18 cellular contexts compared by ENCODE assay signal in the genomic region with DNA sequence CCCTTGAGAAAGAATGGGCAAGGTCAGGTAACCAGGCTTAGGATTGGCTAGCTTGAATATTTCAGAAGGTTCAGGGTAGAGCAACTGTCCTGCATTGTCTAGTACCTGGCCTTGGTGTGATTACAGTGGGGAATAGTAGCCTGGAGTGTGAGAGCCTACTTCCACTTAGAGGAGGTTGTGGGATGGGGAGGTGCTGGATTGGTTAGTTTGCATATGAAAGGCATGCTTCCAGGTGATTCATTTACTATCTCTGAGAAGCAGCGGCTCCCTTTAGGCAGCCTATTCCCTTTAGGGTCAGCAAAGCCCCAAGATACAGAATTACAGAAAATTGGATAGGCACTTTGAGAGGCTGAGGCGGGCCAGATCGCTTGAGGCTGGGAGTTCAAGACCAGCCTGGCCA. TPM values are rescaled to one million over a fixed set of nuclear protein-coding genes. Genes with fewer than 3 reads are reported as not detected.
DNase-seq lines count a peak whose midpoint lies in the region; ATAC-seq and TF ChIP-seq lines count a peak whose summit lies in the region.
"Had no signal": no experiment of that assay in that cellular context is flagged by ENCODE, and none has a peak within 500 bp of the region (broad histone marks: within the 10 kb centered on the region; RNA-seq: fewer than 3 reads in every experiment).

No MANE protein-coding gene starts in this region.

- H3K27ac Mint-ChIP-seq in GM23338, result no peak overlapping the region
- no peak overlapping the region for H3K27ac Mint-ChIP-seq in endodermal cell

- no peak overlapping the region for H3K4me3 ChIP-seq in GM23338
- no peak overlapping the region for H3K4me3 ChIP-seq in endodermal cell (ENCODE audit: low read length)
- H3K4me3 ChIP-seq in colonic mucosa, result no peak overlapping the region
- H3K4me3 ChIP-seq: HAP-1 had no signal

- 0 out of 2 replicates have a peak overlapping the region, but pooled peaks have one; percentile 1 for H2AFZ ChIP-seq in GM23338

- no peak for TF ChIP-seq CTCF in GM23338 (conservative IDR thresholded peaks at IDR 0.05; ENCODE audit: low read depth in 2 of 2)
- TF ChIP-seq CTCF in endodermal cell (conservative IDR thresholded peaks at IDR 0.05), result no peak
- no peak for TF ChIP-seq CTCF in colonic mucosa (IDR thresholded peaks at IDR 0.05)

- H3K27ac ChIP-seq in GM23338 (ENCODE audit: low read depth) (no peak overlapping the region), endodermal cell (ENCODE audit: low read depth, low read length) (no peak overlapping the region), colonic mucosa (no peak overlapping the region)
- H3K27ac ChIP-seq: C4-2B had no signal

- ATAC-seq in GM23338 (peak; percentile 95), HG02970 (IDR thresholded peaks at IDR 0.05; ENCODE audit: low FRiP score, unreplicated experiment) (no peak)
- ATAC-seq: PC-3 had no signal

- H3K4me1 Mint-ChIP-seq in GM23338, result peaks cover 32% of the 10 kb centered on the region
- H3K4me1 Mint-ChIP-seq in endodermal cell, result peaks cover 52% of the 10 kb centered on the region

- no peaks in the 10 kb centered on the region for H3F3A ChIP-seq in GM23338 (replicated peaks; ENCODE audit: low read depth)

- H3K4me3 Mint-ChIP-seq in GM23338, result no peak overlapping the region
- no peak overlapping the region for H3K4me3 Mint-ChIP-seq in endodermal cell

- peaks cover 3% of the 10 kb centered on the region; the same call in 1 of the 2 replicates for H3K9me2 ChIP-seq in GM23338 (ENCODE audit: insufficient read depth)

- H3K27me3 ChIP-seq in GM23338 (ENCODE audit: insufficient read depth) (no peaks in the 10 kb centered on the region), endodermal cell (ENCODE audit: control insufficient read depth, insufficient read depth, low read length, poor library complexity, severe bottlenecking) (no peaks in the 10 kb centered on the region), colonic mucosa (no peaks in the 10 kb centered on the region)

- no peaks in the 10 kb centered on the region for H3K9me3 ChIP-seq in endodermal cell (ENCODE audit: control insufficient read depth, low read length)
- no peaks in the 10 kb centered on the region for H3K9me3 ChIP-seq in colonic mucosa
- H3K9me3 ChIP-seq: HAP-1 had no signal

- no peak overlapping the region for H3K9ac ChIP-seq in endodermal cell (ENCODE audit: extremely low read depth, low read length, poor library complexity, severe bottlenecking)
- no peak overlapping the region for H3K9ac ChIP-seq in colonic mucosa (ENCODE audit: low read depth in 2 of 2, low read length in 2 of 2)

- H4K20me1 ChIP-seq in GM23338 (replicated peaks; ENCODE audit: insufficient read depth), result no peaks in the 10 kb centered on the region

- H3K4me1 ChIP-seq in GM23338 (ENCODE audit: insufficient read depth), result peaks cover 21% of the 10 kb centered on the region
- no peaks in the 10 kb centered on the region for H3K4me1 ChIP-seq in endodermal cell (ENCODE audit: control insufficient read depth, insufficient read depth, low read length)
- no peaks in the 10 kb centered on the region for H3K4me1 ChIP-seq in colonic mucosa
- H3K4me1 ChIP-seq: HAP-1 had no signal

- no peak overlapping the region for H3K4me2 ChIP-seq in GM23338

- H3K79me2 ChIP-seq in GM23338 (replicated peaks; ENCODE audit: insufficient read depth), result no peaks in the 10 kb centered on the region

- no peaks in the 10 kb centered on the region for H3K27me3 Mint-ChIP-seq in GM23338 (ENCODE audit: insufficient read depth, low read depth, poor library complexity)
- H3K27me3 Mint-ChIP-seq in endodermal cell (ENCODE audit: insufficient read depth), result peaks cover 5% of the 10 kb centered on the region

- no peaks in the 10 kb centered on the region for H3K9me3 Mint-ChIP-seq in GM23338
- no peaks in the 10 kb centered on the region for H3K9me3 Mint-ChIP-seq in endodermal cell

- H3K36me3 Mint-ChIP-seq in GM23338 (ENCODE audit: low read depth) (peaks cover under 1% of the 10 kb centered on the region; the same call in 1 of the 3 replicates), endodermal cell (ENCODE audit: low read depth) (peaks cover 1% of the 10 kb centered on the region)

- no peaks in the 10 kb centered on the region for H3K36me3 ChIP-seq in GM23338 (ENCODE audit: insufficient read depth)
- H3K36me3 ChIP-seq in endodermal cell (ENCODE audit: control insufficient read depth, insufficient read depth, low read length), result no peaks in the 10 kb centered on the region
- H3K36me3 ChIP-seq in colonic mucosa, result no peaks in the 10 kb centered on the region
- H3K36me3 ChIP-seq: HAP-1 had no signal

- 33 to 70% methylated on average over 1 to 3 of the region's 3 CpGs for WGBS in endodermal cell (ENCODE audit: insufficient coverage in 1 of 2, insufficient read length in 1 of 2), 2 experiments

- intact Hi-C loops in colonic mucosa (cut with DNase I), result no loop called here

- peak; percentile 17 for DNase-seq in COLO668 (lab: John Stamatoyannopoulos, UW; ENCODE audit: unreplicated experiment)
- peak; percentile 82 for DNase-seq in GM23338 (ENCODE audit: low spot score)
- DNase-seq in NCI-H526 treated with DMSO at 0.1 percent for 48 hours (lab: John Stamatoyannopoulos, UW), result peak; percentile 64
- peak; percentile 72 for DNase-seq in endodermal cell
- DNase-seq in colonic mucosa, result no peak
- no peak for DNase-seq in stimulated activated naive CD4-positive, alpha-beta T cell (lab: John Stamatoyannopoulos, UW)
- DNase-seq in midbrain (lab: John Stamatoyannopoulos, UW), result no peak
- DNase-seq: COR-L47, KBM-7, MV-4-11, NCI-H2081 treated with DMSO at 0.1 percent for 48 hours, NCI-H524, PC-3, SW 1271 had no signal

TF ChIP-seq in GM23338, 12 proteins besides CTCF, POLR2A, EP300 and RAD21 (continues in another document):
- TF ChIP-seq CREB1 (CRISPR knock-in tag; IDR thresholded peaks at IDR 0.05; ENCODE audit: low read depth) (no peak), STAT1 (IDR thresholded peaks at IDR 0.05; ENCODE audit: unreplicated experiment) (no peak)
- TF ChIP-seq, protein P1, sequence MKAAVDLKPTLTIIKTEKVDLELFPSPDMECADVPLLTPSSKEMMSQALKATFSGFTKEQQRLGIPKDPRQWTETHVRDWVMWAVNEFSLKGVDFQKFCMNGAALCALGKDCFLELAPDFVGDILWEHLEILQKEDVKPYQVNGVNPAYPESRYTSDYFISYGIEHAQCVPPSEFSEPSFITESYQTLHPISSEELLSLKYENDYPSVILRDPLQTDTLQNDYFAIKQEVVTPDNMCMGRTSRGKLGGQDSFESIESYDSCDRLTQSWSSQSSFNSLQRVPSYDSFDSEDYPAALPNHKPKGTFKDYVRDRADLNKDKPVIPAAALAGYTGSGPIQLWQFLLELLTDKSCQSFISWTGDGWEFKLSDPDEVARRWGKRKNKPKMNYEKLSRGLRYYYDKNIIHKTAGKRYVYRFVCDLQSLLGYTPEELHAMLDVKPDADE (IDR thresholded peaks at IDR 0.05), result no peak

RNA-seq across cellular contexts. Expression of a gene that starts 25.0 kb away (rescaled TPM):
- not detected in 2 replicates for total RNA-seq in GM23338 (2014; rRNA removed; shearing (Covaris generic))
- not detected in 2 replicates for polyA plus RNA-seq in GM23338 (2016; fragmentation: Nextera tagmentation; extraction: Ambion mirVana)
- not detected for total RNA-seq in endodermal cell
- not detected for polyA plus RNA-seq in endodermal cell (2013, experiment 1 of 2)
- not detected for polyA plus RNA-seq in endodermal cell (2013, experiment 2 of 2)
- total RNA-seq in colonic mucosa, result 1 to 10 TPM; 4.6 to 8.1 TPM
- total RNA-seq: A673, PC-3 had no signal

Comparison
In these comparisons a context has a peak if more than half of its experiments do, and no peak if none do; other contexts are left out.
1. DNase-seq: peak in COLO668 (single experiment), GM23338 (single experiment), NCI-H526 treated with DMSO at 0.1 percent for 48 hours (single experiment) and endodermal cell (single experiment); none in colonic mucosa (single experiment), stimulated activated naive CD4-positive, alpha-beta T cell (0 of 6) and midbrain (single experiment).